ENCODE assay signal across 8 cellular contexts in genomic region chr10:99732033-99732912, GRCh38. TPM values are rescaled to one million over a fixed set of nuclear protein-coding genes. Genes with fewer than 3 reads are reported as not detected.
DNase-seq lines count a peak whose midpoint lies in the region; ATAC-seq and TF ChIP-seq lines count a peak whose summit lies in the region.

COX15 (minus strand) TSS chr10:99732127; CDS start chr10:99732049, 78 bp downstream.
CUTC (plus strand) TSS chr10:99732234; CDS start chr10:99732349, 115 bp downstream.

- no peaks in the 10 kb centered on the region for H3K9me3 Mint-ChIP-seq in CD14-positive monocyte

- peak within 1 kb of the TSS; percentile 91 to 99 (median 99) for H3K27ac Mint-ChIP-seq in CD14-positive monocyte

- TF ChIP-seq CTCF in CD14-positive monocyte (IDR thresholded peaks at IDR 0.05): peak; percentile 24

- DNase-seq in CD14-positive monocyte (ENCODE audit: low spot score): peak; percentile 95
- peak; percentile 96 for DNase-seq in NCI-H748 (lab: John Stamatoyannopoulos, UW; ENCODE audit: unreplicated experiment)
- DNase-seq in activated CD4-positive, alpha-beta T cell treated with anti-CD3 and anti-CD28 coated beads, Interleukin-2, amount 50 U/mL, for 1 hour: peak; percentile 93
- peak; percentile 95 for DNase-seq in dedifferentiated amniotic fluid mesenchymal stem cell (ENCODE audit: extremely low spot score)
- DNase-seq in left kidney (ENCODE audit: low read depth, low spot score): peak; percentile 99
- peak; percentile 95 for DNase-seq in stimulated activated CD4-positive, alpha-beta T cell treated with anti-CD3 and anti-CD28 coated beads, Interleukin-2, amount 100 ng/mL, for 24 hours

- H3K4me3 Mint-ChIP-seq in CD14-positive monocyte: peak within 1 kb of the TSS; percentile 99 to 100

- ATAC-seq in GM19372 (IDR thresholded peaks at IDR 0.05; ENCODE audit: low read depth, unreplicated experiment) (peak; percentile 78), HG03558 (IDR thresholded peaks at IDR 0.05; ENCODE audit: extremely low read depth, unreplicated experiment) (peak; percentile 55)

- peaks cover 18% of the 10 kb centered on the region for H3K4me1 Mint-ChIP-seq in CD14-positive monocyte

- intact Hi-C loops in CD14-positive monocyte (cut with micrococcal nuclease): no loop called here

- peaks cover 28 to 39% of the 10 kb centered on the region in 2 donors for H3K36me3 Mint-ChIP-seq in CD14-positive monocyte

- peaks cover 0 to 3% (median 0%) of the 10 kb centered on the region in 3 donors for H3K27me3 Mint-ChIP-seq in CD14-positive monocyte (ENCODE audit: low read depth in 3 of 3)

RNA-seq across cellular contexts. Expression of gene COX15, which starts in this region (rescaled TPM):
- polyA plus RNA-seq in CD14-positive monocyte: 10 to 100 TPM; 35.7 to 37.6 TPM

RNA-seq across cellular contexts. Expression of gene CUTC, which starts in this region (rescaled TPM):
- 10 to 100 TPM; 35.5 to 41.9 TPM for polyA plus RNA-seq in CD14-positive monocyte

Comparison
In these comparisons a context has a peak if more than half of its experiments do, and no peak if none do; other contexts are left out.
1. Peak in every context shown above with its lines: DNase-seq and ATAC-seq.